8 cellular contexts compared by ENCODE assay signal in the genomic region with DNA sequence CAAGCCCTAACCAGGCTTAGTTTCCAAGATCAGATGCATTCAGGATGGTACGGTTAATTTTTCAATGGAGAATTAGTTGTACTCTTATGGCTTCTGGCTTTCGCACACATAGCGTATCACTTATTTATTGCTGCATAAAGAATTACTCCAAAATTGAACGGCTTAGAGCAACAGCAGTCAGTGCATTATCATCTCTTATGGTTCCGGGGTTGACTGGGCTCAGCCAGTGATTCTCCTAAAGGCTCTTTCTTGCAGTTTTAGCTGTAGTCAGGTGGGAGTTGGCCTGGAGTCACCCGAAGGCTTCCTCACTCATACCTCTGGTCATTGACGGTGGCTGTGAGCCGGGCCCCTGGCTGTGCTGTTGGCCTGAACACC. TPM values are rescaled to one million over a fixed set of nuclear protein-coding genes. Genes with fewer than 3 reads are reported as not detected.
DNase-seq lines count a peak whose midpoint lies in the region; ATAC-seq and TF ChIP-seq lines count a peak whose summit lies in the region.

No MANE protein-coding gene starts in this region.

- H3K27me3 Mint-ChIP-seq in endothelial cell (ENCODE audit: unreplicated experiment): peaks cover 4% of the 10 kb centered on the region
- H3K27me3 Mint-ChIP-seq in neural crest cell (ENCODE audit: low read depth): no peaks in the 10 kb centered on the region

- peaks cover 48% of the 10 kb centered on the region for H3K79me2 ChIP-seq in OCI-LY3 (ENCODE audit: low read length)

- no peaks in the 10 kb centered on the region for H3K9me3 Mint-ChIP-seq in endothelial cell (ENCODE audit: unreplicated experiment)
- H3K9me3 Mint-ChIP-seq in neural crest cell: no peaks in the 10 kb centered on the region

- H3K4me3 ChIP-seq in OCI-LY3 (ENCODE audit: low read length): peak overlapping the region; percentile 79

- H3K27ac ChIP-seq in OCI-LY3 (ENCODE audit: low read length): peak overlapping the region; percentile 64

- TF ChIP-seq CTCF in OCI-LY3 (IDR thresholded peaks at IDR 0.05; ENCODE audit: low read depth, low read length) (no peak), endothelial cell (IDR thresholded peaks at IDR 0.05; ENCODE audit: unreplicated experiment) (no peak), neural crest cell (conservative IDR thresholded peaks at IDR 0.05) (no peak)

- 0 out of 2 replicates have a peak overlapping the region, but pooled peaks have one; percentile 34 for H2AFZ ChIP-seq in OCI-LY3 (ENCODE audit: low read depth, low read length)

- no peaks in the 10 kb centered on the region for H3K27me3 ChIP-seq in OCI-LY3 (ENCODE audit: low read depth, low read length)

- H3K36me3 ChIP-seq in ES-I3 (ENCODE audit: insufficient read depth, low read length) (peaks cover 7% of the 10 kb centered on the region), OCI-LY3 (replicated peaks; ENCODE audit: low read depth, low read length) (peaks cover 31% of the 10 kb centered on the region)

- H4K20me1 ChIP-seq in OCI-LY3 (ENCODE audit: insufficient read depth, low read length): peaks cover 21% of the 10 kb centered on the region; the same call in 1 of the 2 replicates

- H3K36me3 Mint-ChIP-seq in endothelial cell (ENCODE audit: low read depth, unreplicated experiment) (peaks cover 11% of the 10 kb centered on the region), neural crest cell (ENCODE audit: low read depth) (peaks cover 9% of the 10 kb centered on the region)

- no peaks in the 10 kb centered on the region for H3K9me3 ChIP-seq in ES-I3 (ENCODE audit: control insufficient read depth, insufficient read depth, low read length)
- H3K9me3 ChIP-seq in OCI-LY3 (ENCODE audit: insufficient read depth, low read length): no peaks in the 10 kb centered on the region

- peak overlapping the region; percentile 11 for H3K27ac Mint-ChIP-seq in endothelial cell (ENCODE audit: unreplicated experiment)
- peak overlapping the region; percentile 98 for H3K27ac Mint-ChIP-seq in neural crest cell (ENCODE audit: unreplicated experiment)

- H3K4me1 ChIP-seq in ES-I3 (ENCODE audit: insufficient read depth, low read length): no peaks in the 10 kb centered on the region; the same call in 1 of the 2 replicates
- H3K4me1 ChIP-seq in OCI-LY3 (ENCODE audit: low read length): peaks cover 40% of the 10 kb centered on the region

- no peak for DNase-seq in endothelial cell (ENCODE audit: low spot score)
- no peak for DNase-seq in neural crest cell (ENCODE audit: low read depth, low spot score)
- no peak for DNase-seq in NCI-H1436 (lab: John Stamatoyannopoulos, UW)
- DNase-seq in NCI-H1105 (lab: John Stamatoyannopoulos, UW): no peak
- no peak for DNase-seq in activated CD4-positive, CD25-positive, alpha-beta regulatory T cell treated with anti-CD3 and anti-CD28 coated beads, Interleukin-2, amount 50 U/mL, for 72 hours

- H3K4me2 ChIP-seq in OCI-LY3 (ENCODE audit: low read length): peak overlapping the region; percentile 99

- H3K4me1 Mint-ChIP-seq in endothelial cell (ENCODE audit: unreplicated experiment) (peaks cover 14% of the 10 kb centered on the region), neural crest cell (peaks cover 15% of the 10 kb centered on the region)

- H3K9ac ChIP-seq in ES-I3 (ENCODE audit: low read depth, low read length) (peak overlapping the region; percentile 86; the same call in 1 of the 2 replicates), OCI-LY3 (ENCODE audit: low read length) (peak overlapping the region; percentile 95)

- no peak for ATAC-seq in GM19467 (IDR thresholded peaks at IDR 0.05; ENCODE audit: unreplicated experiment)

- peak overlapping the region; percentile 94 for H3K4me3 Mint-ChIP-seq in endothelial cell (ENCODE audit: unreplicated experiment)
- H3K4me3 Mint-ChIP-seq in neural crest cell: peak overlapping the region; percentile 96

RNA-seq across cellular contexts. Expression of a gene that starts 0.6 kb away (rescaled TPM):
- 81.5 TPM for total RNA-seq in endothelial cell (ENCODE audit: unreplicated experiment)
- total RNA-seq in neural crest cell: 120 and 121 TPM in 2 replicates

RNA-seq across cellular contexts. Expression of a gene that starts 43.3 kb away (rescaled TPM):
- total RNA-seq in endothelial cell (ENCODE audit: unreplicated experiment) (9.0 TPM), neural crest cell (21.6 and 22.9 TPM in 2 replicates)
